25 cellular contexts compared by ENCODE assay signal in genomic region chr20:37954626-37955025, GRCh38. TPM values are rescaled to one million over a fixed set of nuclear protein-coding genes. Genes with fewer than 3 reads are reported as not detected.
"Had no signal": no experiment of that assay in that cellular context is flagged by ENCODE, and none has a peak within 500 bp of the region (broad histone marks: within the 10 kb centered on the region; RNA-seq: fewer than 3 reads in every experiment).

No MANE protein-coding gene starts in this region.

- H3K36me3 Mint-ChIP-seq: activated naive CD4-positive, alpha-beta T cell treated with anti-CD3 and anti-CD28 coated beads, Interleukin-2, amount 10 ng/mL, durations not matched to agents 7 days and 5 days had no signal

- H3K9me3 Mint-ChIP-seq: activated CD4-positive, alpha-beta memory T cell treated with anti-CD3 and anti-CD28 coated beads for 36 hours; activated CD4-positive, alpha-beta T cell treated with anti-CD3 and anti-CD28 coated beads, Interleukin-2, amount 10 ng/mL, durations not matched to agents 7 days and 5 days; activated naive CD4-positive, alpha-beta T cell treated with anti-CD3 and anti-CD28 coated beads, Interleukin-2, amount 10 ng/mL, durations not matched to agents 7 days and 5 days; activated naive CD8-positive, alpha-beta T cell treated with anti-CD3 and anti-CD28 coated beads for 36 hours; activated T-cell treated with anti-CD3 and anti-CD28 coated beads, Interleukin-2, amount 50 U/mL, for 24 hours; activated T-helper 1 cell treated with anti-CD3 and anti-CD28 coated beads, Interleukin-12 subunit alpha, Interleukin-12 subunit beta, Interleukin-2, Interleukin-4 antibody, amounts not matched to agents 30 ng/mL and 10 ng/mL and 1 ng/mL, durations not matched to agents 14 hours and 24 hours and 36 hours had no signal

- H3K27ac Mint-ChIP-seq: activated CD4-positive, alpha-beta memory T cell treated with anti-CD3 and anti-CD28 coated beads for 36 hours; activated CD4-positive, alpha-beta T cell treated with anti-CD3 and anti-CD28 coated beads, Interleukin-2, amount 10 ng/mL, durations not matched to agents 7 days and 5 days; activated naive CD4-positive, alpha-beta T cell treated with anti-CD3 and anti-CD28 coated beads, Interleukin-2, amount 10 ng/mL, durations not matched to agents 7 days and 5 days; activated naive CD8-positive, alpha-beta T cell treated with anti-CD3 and anti-CD28 coated beads for 36 hours; activated T-cell treated with anti-CD3 and anti-CD28 coated beads, Interleukin-2, amount 50 U/mL, for 24 hours; activated T-helper 1 cell treated with anti-CD3 and anti-CD28 coated beads, Interleukin-12 subunit alpha, Interleukin-12 subunit beta, Interleukin-2, Interleukin-4 antibody, amounts not matched to agents 30 ng/mL and 10 ng/mL and 1 ng/mL, durations not matched to agents 14 hours and 24 hours and 36 hours; IgD-negative memory B cell; T-helper 17 cell had no signal

- H3K4me1 Mint-ChIP-seq: activated CD4-positive, alpha-beta T cell treated with anti-CD3 and anti-CD28 coated beads, Interleukin-2, amount 10 ng/mL, durations not matched to agents 7 days and 5 days; activated naive CD4-positive, alpha-beta T cell treated with anti-CD3 and anti-CD28 coated beads, Interleukin-2, amount 10 ng/mL, durations not matched to agents 7 days and 5 days; activated naive CD8-positive, alpha-beta T cell treated with anti-CD3 and anti-CD28 coated beads for 36 hours; IgD-negative memory B cell had no signal

- H3K27me3 ChIP-seq: cardiac muscle cell had no signal

- DNase-seq: activated CD4-positive, alpha-beta memory T cell treated with anti-CD3 and anti-CD28 coated beads for 36 hours; activated CD4-positive, alpha-beta T cell treated with anti-CD3 and anti-CD28 coated beads, Interleukin-2, amount 10 ng/mL, durations not matched to agents 7 days and 5 days; activated CD4-positive, CD25-positive, alpha-beta regulatory T cell; activated effector memory CD4-positive, alpha-beta T cell treated with anti-CD3 and anti-CD28 coated beads, Interleukin-2, amount 50 U/mL, for 16 hours; activated naive CD4-positive, alpha-beta T cell treated with anti-CD3 and anti-CD28 coated beads, Interleukin-2, amount 10 ng/mL, durations not matched to agents 7 days and 5 days; activated naive CD8-positive, alpha-beta T cell treated with anti-CD3 and anti-CD28 coated beads for 36 hours; brain microvascular endothelial cell; KG1; NCI-H1048; NCI-H146; NCI-H187 treated with DMSO at 0.1 percent for 48 hours; NCI-H2081 treated with DMSO at 0.1 percent for 48 hours; NCI-H2171; NCI-H2227 treated with DMSO at 0.1 percent for 48 hours; NCI-H446 treated with DMSO at 0.1 percent for 48 hours; NCI-H524 treated with DMSO at 0.1 percent for 48 hours; PC-3; SIG-M5; T-helper 17 cell; T-helper 9 cell had no signal

- H3K27ac ChIP-seq: brain microvascular endothelial cell, cardiac muscle cell had no signal

- ATAC-seq: PC-3, T-helper 17 cell had no signal

- H3K4me3 Mint-ChIP-seq: activated CD4-positive, alpha-beta memory T cell treated with anti-CD3 and anti-CD28 coated beads for 36 hours; activated CD4-positive, alpha-beta T cell treated with anti-CD3 and anti-CD28 coated beads, Interleukin-2, amount 10 ng/mL, durations not matched to agents 7 days and 5 days; activated naive CD4-positive, alpha-beta T cell treated with anti-CD3 and anti-CD28 coated beads, Interleukin-2, amount 10 ng/mL, durations not matched to agents 7 days and 5 days; activated naive CD8-positive, alpha-beta T cell treated with anti-CD3 and anti-CD28 coated beads for 36 hours; activated T-cell treated with anti-CD3 and anti-CD28 coated beads, Interleukin-2, amount 50 U/mL, for 24 hours; activated T-helper 1 cell treated with anti-CD3 and anti-CD28 coated beads, Interleukin-12 subunit alpha, Interleukin-12 subunit beta, Interleukin-2, Interleukin-4 antibody, amounts not matched to agents 30 ng/mL and 10 ng/mL and 1 ng/mL, durations not matched to agents 14 hours and 24 hours and 36 hours; IgD-negative memory B cell; T-helper 17 cell had no signal

- H3K27me3 Mint-ChIP-seq: activated CD4-positive, alpha-beta memory T cell treated with anti-CD3 and anti-CD28 coated beads for 36 hours; activated naive CD8-positive, alpha-beta T cell treated with anti-CD3 and anti-CD28 coated beads for 36 hours had no signal

RNA-seq across cellular contexts. Expression of gene VSTM2L, which starts 51.7 kb away (rescaled TPM):
- total RNA-seq: activated CD4-positive, alpha-beta memory T cell treated with anti-CD3 and anti-CD28 coated beads for 36 hours; activated CD4-positive, alpha-beta T cell treated with anti-CD3 and anti-CD28 coated beads, Interleukin-2, amount 10 ng/mL, durations not matched to agents 7 days and 5 days; activated CD8-positive, alpha-beta memory T cell treated with anti-CD3 and anti-CD28 coated beads for 36 hours; activated naive CD8-positive, alpha-beta T cell treated with anti-CD3 and anti-CD28 coated beads for 36 hours; T-helper 17 cell had no signal
